Comparison of ENCODE assay signal across 1 cellular context in genomic region chr12:110245278-110245868, GRCh38.
TF ChIP-seq lines count a peak whose summit lies in the region.

No MANE protein-coding gene starts in this region.

TF ChIP-seq in WTC11, 78 proteins besides CTCF, POLR2A, EP300 and RAD21 (continued from another document):
- TF ChIP-seq ZNF281 (CRISPR knock-in tag; IDR thresholded peaks at IDR 0.05) (no peak), FOXP1 (CRISPR knock-in tag; IDR thresholded peaks at IDR 0.05; ENCODE audit: borderline replicate concordance) (no peak), FOXJ3 (CRISPR knock-in tag; IDR thresholded peaks at IDR 0.05; ENCODE audit: borderline replicate concordance) (no peak), ZNF416 (CRISPR knock-in tag; IDR thresholded peaks at IDR 0.05) (no peak), CBFB (CRISPR knock-in tag; IDR thresholded peaks at IDR 0.05; ENCODE audit: low read depth) (no peak)
TF ChIP-seq in WTC11: peak in this region for 0.
